Comparison of ENCODE assay signal across 33 cellular contexts in the genomic region with DNA sequence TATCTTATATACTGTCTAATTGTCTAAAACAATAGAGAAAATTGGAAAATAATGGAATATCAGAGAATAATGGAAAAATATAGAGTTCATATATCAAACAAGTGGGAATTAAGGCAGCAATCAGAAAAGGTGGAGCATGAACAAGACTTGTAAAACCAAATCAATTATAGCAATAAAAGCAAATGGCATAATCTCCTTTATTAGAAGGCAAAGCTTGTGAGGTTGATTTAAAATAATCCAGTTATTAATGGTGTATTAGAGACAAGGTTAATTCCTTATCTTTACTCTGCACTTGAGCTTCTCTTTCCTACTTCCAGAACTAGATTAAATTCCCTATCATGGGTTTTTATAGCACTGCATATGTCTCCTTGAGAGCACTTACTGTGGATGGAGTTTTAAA.
"Had no signal": no experiment of that assay in that cellular context is flagged by ENCODE, and none has a peak within 500 bp of the region (broad histone marks: within the 10 kb centered on the region; RNA-seq: fewer than 3 reads in every experiment).

No MANE protein-coding gene starts in this region.

- H3K27me3 ChIP-seq: adrenal gland, body of pancreas, brain microvascular endothelial cell, breast epithelium had no signal

- FAIRE-seq: astrocyte, TTC549 had no signal

- H3K9me3 ChIP-seq: adrenal gland, body of pancreas had no signal

- H3K27ac ChIP-seq: adrenal gland, body of pancreas, brain microvascular endothelial cell, breast epithelium, VCaP had no signal

- H3K36me3 ChIP-seq: breast epithelium had no signal

- ATAC-seq: activated CD8-positive, alpha-beta T cell treated with anti-CD3 and anti-CD28 coated beads for 36 hours; activated naive CD4-positive, alpha-beta T cell treated with anti-CD3 and anti-CD28 coated beads, Interleukin-2, amount 50 U/mL, for 72 hours; activated T-cell treated with anti-CD3 and anti-CD28 coated beads, Interleukin-2, amount 50 U/mL, for 4 hours; activated T-cell treated with anti-CD3 and anti-CD28 coated beads, Interleukin-2, amount 50 U/mL, for 72 hours; activated T-helper 17 cell treated with anti-CD3 and anti-CD28 coated beads, Interleukin-2, amount 50 U/mL, for 72 hours; body of pancreas had no signal

- DNase-seq: activated B cell treated with CpG ODN at 0.5 μM for 24 hours; activated CD4-positive, alpha-beta memory T cell treated with anti-CD3 and anti-CD28 coated beads for 36 hours; activated CD4-positive, alpha-beta T cell treated with anti-CD3 and anti-CD28 coated beads for 4 hours; activated CD4-positive, alpha-beta T cell treated with anti-CD3 and anti-CD28 coated beads, Interleukin-2, amount 10 ng/mL, durations not matched to agents 24 days and 14 days; activated CD4-positive, alpha-beta T cell treated with anti-CD3 and anti-CD28 coated beads, Interleukin-2, amount 50 U/mL, for 1 hour; activated CD4-positive, alpha-beta T cell treated with anti-CD3 and anti-CD28 coated beads, Interleukin-2, amount 50 U/mL, for 4 hours; activated CD4-positive, CD25-positive, alpha-beta regulatory T cell treated with anti-CD3 and anti-CD28 coated beads, Interleukin-2, amount 50 U/mL, for 72 hours; activated CD8-positive, alpha-beta memory T cell treated with anti-CD3 and anti-CD28 coated beads, Interleukin-2, amount 50 U/mL, for 4 hours; activated CD8-positive, alpha-beta T cell treated with anti-CD3 and anti-CD28 coated beads for 36 hours; activated gamma-delta T cell treated with Interleukin-2 at 50 U/mL for 16 hours; activated naive CD4-positive, alpha-beta T cell; activated naive CD4-positive, alpha-beta T cell treated with anti-CD3 and anti-CD28 coated beads for 36 hours; activated naive CD4-positive, alpha-beta T cell treated with anti-CD3 and anti-CD28 coated beads, Interleukin-2, amount 50 U/mL, for 16 hours; activated naive CD8-positive, alpha-beta T cell treated with anti-CD3 and anti-CD28 coated beads for 36 hours; activated T-cell treated with anti-CD3 and anti-CD28 coated beads for 4 hours; activated T-cell treated with anti-CD3 and anti-CD28 coated beads, Interleukin-2, amount 50 U/mL, for 1 hour; activated T-cell treated with anti-CD3 and anti-CD28 coated beads, Interleukin-2, amount 50 U/mL, for 4 hours; activated T-cell treated with anti-CD3 and anti-CD28 coated beads, Interleukin-2, amount 50 U/mL, for 72 hours; adrenal gland; amniotic stem cell; aorta; body of pancreas; brain microvascular endothelial cell; central memory CD4-positive, alpha-beta T cell; T-helper 1 cell; T-helper 2 cell; T-helper 9 cell had no signal

- H3K4me3 ChIP-seq: adrenal gland, body of pancreas, breast epithelium had no signal

- H3K4me1 ChIP-seq: body of pancreas, breast epithelium had no signal
